ENCODE assay signal across 37 cellular contexts in the genomic region with DNA sequence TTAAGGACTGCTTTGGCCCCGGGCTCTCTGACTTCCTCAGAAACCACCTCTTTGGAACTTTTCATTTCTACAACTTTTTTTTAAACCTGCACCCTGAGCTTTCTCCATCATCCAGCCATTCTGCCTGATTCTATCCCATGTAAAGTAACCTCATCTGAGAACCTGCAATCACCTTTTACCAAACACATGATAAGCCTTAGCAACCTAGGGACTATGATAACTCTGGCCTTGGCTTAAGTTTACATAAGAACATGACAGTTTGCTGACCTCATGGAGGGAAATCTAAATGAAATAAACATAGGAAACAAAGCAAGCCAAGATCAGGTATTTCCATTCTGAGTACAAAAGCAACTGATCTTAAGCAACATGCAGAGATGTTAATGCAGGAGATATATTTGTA. TPM values are rescaled to one million over a fixed set of nuclear protein-coding genes. Genes with fewer than 3 reads are reported as not detected.
"Had no signal": no experiment of that assay in that cellular context is flagged by ENCODE, and none has a peak within 500 bp of the region (broad histone marks: within the 10 kb centered on the region; RNA-seq: fewer than 3 reads in every experiment).

No MANE protein-coding gene starts in this region.

- H3K27ac ChIP-seq: adrenal gland, body of pancreas, brain microvascular endothelial cell, cardiac muscle cell, VCaP had no signal

- H3K36me3 ChIP-seq: adrenal gland, brain microvascular endothelial cell, cardiac muscle cell had no signal

- DNase-seq: activated B cell treated with CpG ODN at 0.5 μM for 24 hours; activated CD4-positive, alpha-beta memory T cell treated with anti-CD3 and anti-CD28 coated beads for 36 hours; activated CD4-positive, alpha-beta T cell treated with anti-CD3 and anti-CD28 coated beads for 4 hours; activated CD4-positive, alpha-beta T cell treated with anti-CD3 and anti-CD28 coated beads, Interleukin-2, amount 10 ng/mL, durations not matched to agents 24 days and 14 days; activated CD4-positive, alpha-beta T cell treated with anti-CD3 and anti-CD28 coated beads, Interleukin-2, amount 50 U/mL, for 1 hour; activated CD4-positive, alpha-beta T cell treated with anti-CD3 and anti-CD28 coated beads, Interleukin-2, amount 50 U/mL, for 4 hours; activated CD4-positive, CD25-positive, alpha-beta regulatory T cell treated with anti-CD3 and anti-CD28 coated beads, Interleukin-2, amount 50 U/mL, for 72 hours; activated CD8-positive, alpha-beta memory T cell treated with anti-CD3 and anti-CD28 coated beads, Interleukin-2, amount 50 U/mL, for 4 hours; activated CD8-positive, alpha-beta T cell treated with anti-CD3 and anti-CD28 coated beads for 36 hours; activated effector memory CD4-positive, alpha-beta T cell treated with anti-CD3 and anti-CD28 coated beads, Interleukin-2, amount 50 U/mL, for 16 hours; activated gamma-delta T cell treated with Interleukin-2 at 50 U/mL for 16 hours; activated naive CD4-positive, alpha-beta T cell; activated naive CD4-positive, alpha-beta T cell treated with anti-CD3 and anti-CD28 coated beads for 36 hours; activated naive CD4-positive, alpha-beta T cell treated with anti-CD3 and anti-CD28 coated beads, Interleukin-2, amount 50 U/mL, for 16 hours; activated naive CD8-positive, alpha-beta T cell treated with anti-CD3 and anti-CD28 coated beads for 36 hours; activated T-cell treated with anti-CD3 and anti-CD28 coated beads for 4 hours; activated T-cell treated with anti-CD3 and anti-CD28 coated beads, Interleukin-2, amount 50 U/mL, for 1 hour; activated T-cell treated with anti-CD3 and anti-CD28 coated beads, Interleukin-2, amount 50 U/mL, for 4 hours; activated T-cell treated with anti-CD3 and anti-CD28 coated beads, Interleukin-2, amount 50 U/mL, for 72 hours; adrenal gland; amniotic stem cell; aorta; body of pancreas; brain microvascular endothelial cell; caudate nucleus; SW 1271; T-helper 1 cell; T-helper 2 cell; T-helper 9 cell had no signal

- H3K4me3 ChIP-seq: adrenal gland, body of pancreas, cardiac muscle cell had no signal

- H3K4me1 ChIP-seq: adrenal gland had no signal

- FAIRE-seq: bronchial epithelial cell, TTC549 had no signal

- ATAC-seq: activated CD8-positive, alpha-beta T cell treated with anti-CD3 and anti-CD28 coated beads for 36 hours; activated naive CD4-positive, alpha-beta T cell treated with anti-CD3 and anti-CD28 coated beads, Interleukin-2, amount 50 U/mL, for 72 hours; activated T-cell treated with anti-CD3 and anti-CD28 coated beads, Interleukin-2, amount 50 U/mL, for 4 hours; activated T-cell treated with anti-CD3 and anti-CD28 coated beads, Interleukin-2, amount 50 U/mL, for 72 hours; activated T-helper 17 cell treated with anti-CD3 and anti-CD28 coated beads, Interleukin-2, amount 50 U/mL, for 72 hours; body of pancreas had no signal

- H3K27me3 ChIP-seq: adrenal gland, body of pancreas, brain microvascular endothelial cell, cardiac muscle cell had no signal

- H3K9me3 ChIP-seq: adrenal gland, body of pancreas had no signal

RNA-seq across cellular contexts. Expression of gene TMEM150C, which starts 15.7 kb away (rescaled TPM):
- total RNA-seq: activated B cell treated with CpG ODN at 0.5 μM for 24 hours; activated CD4-positive, alpha-beta memory T cell treated with anti-CD3 and anti-CD28 coated beads for 36 hours; activated CD4-positive, alpha-beta T cell treated with anti-CD3 and anti-CD28 coated beads, Interleukin-2, amount 10 ng/mL, durations not matched to agents 24 days and 14 days; activated CD8-positive, alpha-beta memory T cell treated with anti-CD3 and anti-CD28 coated beads for 36 hours; activated CD8-positive, alpha-beta T cell treated with anti-CD3 and anti-CD28 coated beads for 36 hours; activated naive CD4-positive, alpha-beta T cell treated with anti-CD3 and anti-CD28 coated beads for 36 hours; activated naive CD4-positive, alpha-beta T cell treated with anti-CD3 and anti-CD28 coated beads, Interleukin-2, amount 50 U/mL, for 72 hours; activated naive CD8-positive, alpha-beta T cell treated with anti-CD3 and anti-CD28 coated beads for 36 hours; activated T-helper 1 cell treated with anti-CD3 and anti-CD28 coated beads, Interleukin-12 subunit alpha, Interleukin-12 subunit beta, Interleukin-2, Interleukin-4 antibody, amounts not matched to agents 30 ng/mL and 10 ng/mL and 1 ng/mL, durations not matched to agents 14 hours and 24 hours and 36 hours; activated T-helper 17 cell treated with anti-CD3 and anti-CD28 coated beads, Interleukin-2, amount 50 U/mL, for 72 hours had no signal
